23 cellular contexts compared by ENCODE assay signal in genomic region chr3:103203431-103203830, GRCh38.
DNase-seq lines count a peak whose midpoint lies in the region; ATAC-seq, FAIRE-seq and TF ChIP-seq lines count a peak whose summit lies in the region.
"Had no signal": no experiment of that assay in that cellular context is flagged by ENCODE, and none has a peak within 500 bp of the region (broad histone marks: within the 10 kb centered on the region; RNA-seq: fewer than 3 reads in every experiment).

No MANE protein-coding gene starts in this region.

- POLR2A ChIA-PET in PC-9 (lab: Charles Lee; ENCODE audit: unreplicated experiment) (no interaction called here), H1 (lab: Charles Lee; ENCODE audit: partially characterized antibody) (no interaction called here)

- H2BK15ac ChIP-seq in H1 (ENCODE audit: low read length): no peak overlapping the region

- no peak overlapping the region for H3K23ac ChIP-seq in H1 (ENCODE audit: insufficient read length)

- no peak overlapping the region for H4K8ac ChIP-seq in H1 (ENCODE audit: extremely low read depth, insufficient read depth, low read length)

- H3K27ac ChIP-seq in PC-9 (no peak overlapping the region), H1 (ENCODE audit: low read depth, low read length) (no peak overlapping the region)
- H3K27ac ChIP-seq: BLaER1 treated with 17β-estradiol and CSF1 and Interleukin-3, amounts not matched to agents 10 nM and 100 nM; C4-2B had no signal

- H3K4me3 ChIP-seq in PC-9 (no peak overlapping the region), H1 (ENCODE audit: extremely low read depth in 1 of 4, insufficient read depth in 2 of 4, low read depth in 3 of 4, low read length in 4 of 4) (no peak overlapping the region)
- H3K4me3 ChIP-seq: BLaER1 treated with 17β-estradiol and CSF1 and Interleukin-3, amounts not matched to agents 10 nM and 100 nM; GM12878 had no signal

- H2BK20ac ChIP-seq in H1 (ENCODE audit: low read length): no peak overlapping the region

- H4K91ac ChIP-seq in H1 (replicated peaks; ENCODE audit: insufficient read length, low read length): no peak overlapping the region

- intact Hi-C loops in PC-9 (cut with micrococcal nuclease; ENCODE audit: unreplicated experiment): no loop called here
- intact Hi-C loops in sciatic nerve (cut with DNase I): no loop called here

- no peaks in the 10 kb centered on the region for H3K36me3 ChIP-seq in PC-9 (ENCODE audit: low read depth)
- H3K36me3 ChIP-seq in H1 (ENCODE audit: control insufficient read depth in 2 of 4, insufficient read depth in 4 of 4, low read length in 3 of 4): no peaks in the 10 kb centered on the region
- H3K36me3 ChIP-seq: BLaER1 treated with 17β-estradiol and CSF1 and Interleukin-3, amounts not matched to agents 10 nM and 100 nM had no signal

- no peak for TF ChIP-seq CTCF in PC-9 (conservative IDR thresholded peaks at IDR 0.05)
- TF ChIP-seq CTCF in H1 (IDR thresholded peaks at IDR 0.05; ENCODE audit: control extremely low read depth in 1 of 3, insufficient read depth in 1 of 3, low read depth in 1 of 3, low read length in 3 of 3): no peak
- TF ChIP-seq CTCF in GM20000 (IDR thresholded peaks at IDR 0.05; ENCODE audit: extremely low read depth, missing control alignments): no peak

- H3K79me1 ChIP-seq in H1 (ENCODE audit: low read depth, low read length): no peaks in the 10 kb centered on the region

- 94% methylated on average over 3 of the region's 3 CpGs; no CpG with 5 or more reads in 1 of the 2 experiments for WGBS in H1 (ENCODE audit: extremely low coverage in 1 of 2, insufficient coverage in 1 of 2, insufficient read length in 1 of 2, insufficient replicate concordance in 2 of 2, low coverage in 1 of 2, low lambda C conversion rate in 2 of 2, missing lambda C conversion rate in 1 of 2), 2 experiments

- H3K9me3 ChIP-seq in PC-9 (ENCODE audit: insufficient read depth, low read depth): no peaks in the 10 kb centered on the region
- H3K9me3 ChIP-seq in H1 (ENCODE audit: insufficient read depth in 2 of 2, low read depth in 1 of 2, low read length in 1 of 2): no peaks in the 10 kb centered on the region
- H3K9me3 ChIP-seq: BLaER1 treated with 17β-estradiol and CSF1 and Interleukin-3, amounts not matched to agents 10 nM and 100 nM; Caco-2 had no signal

- TF ChIP-seq POLR2A in H1 (IDR thresholded peaks at IDR 0.05; ENCODE audit: control extremely low read depth in 1 of 2, low read depth in 2 of 2, low read length in 2 of 2): no peak

- H2BK5ac ChIP-seq in H1 (ENCODE audit: low read depth, low read length): no peak overlapping the region

- no peak overlapping the region for H2BK120ac ChIP-seq in H1 (replicated peaks; ENCODE audit: low read depth, low read length)

- H3K79me2 ChIP-seq in PC-9 (ENCODE audit: low read depth) (no peaks in the 10 kb centered on the region), H1 (ENCODE audit: control insufficient read depth in 1 of 2, insufficient read depth in 2 of 2, low read length in 2 of 2) (no peaks in the 10 kb centered on the region)

- H3K9me2 ChIP-seq in PC-9 (ENCODE audit: insufficient read depth): no peaks in the 10 kb centered on the region

- H2AFZ ChIP-seq in PC-9 (0 out of 2 replicates have a peak overlapping the region, but pooled peaks have one; percentile 6), H1 (ENCODE audit: low read length) (peak overlapping the region; percentile 53; the same call in 1 of the 2 replicates)

- CTCF ChIA-PET in PC-9 (lab: Charles Lee): no interaction called here
- CTCF ChIA-PET in H1 (lab: Charles Lee; ENCODE audit: partially characterized antibody): no interaction called here

- no peak overlapping the region for H3K4ac ChIP-seq in H1 (replicated peaks; ENCODE audit: insufficient read length, low read depth, low read length)

- no peak overlapping the region for H3K14ac ChIP-seq in H1 (ENCODE audit: insufficient read length)

- no peak overlapping the region for H3K56ac ChIP-seq in H1 (replicated peaks; ENCODE audit: insufficient read length, low read depth, low read length)

- DNase-seq in PC-9: no peak
- no peak for DNase-seq in H1 (ENCODE audit: low read depth in 1 of 2, low spot score in 2 of 2)
- DNase-seq in retina: peak; percentile 32
- no peak for DNase-seq in DMS79 (lab: John Stamatoyannopoulos, UW)
- DNase-seq in GM20000 (ENCODE audit: low spot score): no peak
- no peak for DNase-seq in NCI-H524 (lab: John Stamatoyannopoulos, UW)
- no peak for DNase-seq in sciatic nerve (ENCODE audit: low spot score)
- DNase-seq: 8988T; AML-193; Caco-2; Calu3; CD4-positive, alpha-beta T cell; CD8-positive, alpha-beta T cell; DND-41; EL; GDM1 had no signal

- no TSS peak for BruUV-seq in PC-9 (replicated peaks; lab: Mats Ljungman, UMichigan)

- H3K4me2 ChIP-seq in PC-9 (no peak overlapping the region), H1 (ENCODE audit: insufficient read depth in 1 of 2, low read depth in 2 of 2, low read length in 2 of 2) (no peak overlapping the region)
- H3K4me2 ChIP-seq: BLaER1 treated with 17β-estradiol and CSF1 and Interleukin-3, amounts not matched to agents 10 nM and 100 nM had no signal

- H3K27me3 ChIP-seq in PC-9 (ENCODE audit: insufficient read depth, low read depth): no peaks in the 10 kb centered on the region
- no peaks in the 10 kb centered on the region; a peak in 1 of 7 replicates for H3K27me3 ChIP-seq in H1 (replicated peaks in 1 of 4; ENCODE audit: control insufficient read depth in 3 of 4, extremely low read depth in 1 of 4, insufficient read depth in 3 of 4, low read length in 3 of 4)
- H3K27me3 ChIP-seq: BLaER1 treated with 17β-estradiol and CSF1 and Interleukin-3, amounts not matched to agents 10 nM and 100 nM had no signal

- no peak for ATAC-seq in sciatic nerve
- ATAC-seq: CD8-positive, alpha-beta T cell; GM12878 had no signal

- H3K18ac ChIP-seq in H1 (ENCODE audit: extremely low read depth, low read length): no peak overlapping the region

- no peaks in the 10 kb centered on the region for H3K4me1 ChIP-seq in PC-9 (replicated peaks; ENCODE audit: insufficient read depth)
- H3K4me1 ChIP-seq in H1 (replicated peaks in 1 of 4; ENCODE audit: control insufficient read depth in 3 of 4, insufficient read depth in 4 of 4, low read length in 3 of 4): no peaks in the 10 kb centered on the region
- H3K4me1 ChIP-seq: BLaER1 treated with 17β-estradiol and CSF1 and Interleukin-3, amounts not matched to agents 10 nM and 100 nM; Caco-2 had no signal

- TF ChIP-seq RAD21 in H1 (IDR thresholded peaks at IDR 0.05 in 1 of 2, conservative IDR thresholded peaks at IDR 0.05 in 1 of 2; ENCODE audit: low read depth in 2 of 2, low read length in 2 of 2): no peak

- H2AK5ac ChIP-seq in H1 (ENCODE audit: low read depth, low read length): no peak overlapping the region

- H3K23me2 ChIP-seq in H1 (ENCODE audit: low read depth, low read length): no peaks in the 10 kb centered on the region

- no peak overlapping the region for H2BK12ac ChIP-seq in H1 (ENCODE audit: low read depth, low read length)

- no peaks in the 10 kb centered on the region for H3F3A ChIP-seq in PC-9 (ENCODE audit: insufficient read depth, low read depth)

- TF ChIP-seq EP300 in H1 (IDR thresholded peaks at IDR 0.05; ENCODE audit: borderline replicate concordance in 1 of 2, low read depth in 2 of 2, low read length in 2 of 2): no peak

- no peaks in the 10 kb centered on the region for H4K20me1 ChIP-seq in PC-9 (ENCODE audit: insufficient read depth)
- no peaks in the 10 kb centered on the region for H4K20me1 ChIP-seq in H1 (replicated peaks in 1 of 2; ENCODE audit: control insufficient read depth in 1 of 2, insufficient read depth in 2 of 2, low read length in 2 of 2)
- H4K20me1 ChIP-seq: BLaER1 treated with 17β-estradiol and CSF1 and Interleukin-3, amounts not matched to agents 10 nM and 100 nM had no signal

- FAIRE-seq in H1 (lab: Jason Lieb, UNC): no peak
- FAIRE-seq: A204.1, D721Med, GM12892, GM18507 had no signal

- H3K9ac ChIP-seq in H1 (replicated peaks in 1 of 4; ENCODE audit: extremely low read depth in 1 of 4, low read depth in 3 of 4, low read length in 3 of 4): no peak overlapping the region
- H3K9ac ChIP-seq: BLaER1 treated with 17β-estradiol and CSF1 and Interleukin-3, amounts not matched to agents 10 nM and 100 nM had no signal

- H4K5ac ChIP-seq in H1 (ENCODE audit: insufficient read length, low read depth, low read length): no peak overlapping the region

TF ChIP-seq in H1, 55 proteins besides CTCF, POLR2A, EP300 and RAD21:
- TF ChIP-seq MAFK (IDR thresholded peaks at IDR 0.05; ENCODE audit: low read depth, low read length): no peak
- no peak for TF ChIP-seq BACH1 (IDR thresholded peaks at IDR 0.05; ENCODE audit: low read length)
- no peak for TF ChIP-seq TBP (IDR thresholded peaks at IDR 0.05; ENCODE audit: low read depth, low read length)
